Comparison of ENCODE assay signal across 8 cellular contexts in genomic region chr2:100105678-100106054, GRCh38. TPM values are rescaled to one million over a fixed set of nuclear protein-coding genes. Genes with fewer than 3 reads are reported as not detected.
DNase-seq lines count a peak whose midpoint lies in the region; ATAC-seq and TF ChIP-seq lines count a peak whose summit lies in the region.
"Had no signal": no experiment of that assay in that cellular context is flagged by ENCODE, and none has a peak within 500 bp of the region (broad histone marks: within the 10 kb centered on the region; RNA-seq: fewer than 3 reads in every experiment).

No MANE protein-coding gene starts in this region.

- H3K9ac ChIP-seq in H9 (ENCODE audit: extremely low read depth, insufficient read length, low read length), result peak overlapping the region; percentile 19

- H3K9me3 ChIP-seq in H9 (ENCODE audit: control insufficient read depth, low read depth, low read length), result no peaks in the 10 kb centered on the region

- peaks cover 12% of the 10 kb centered on the region for H3K27me3 ChIP-seq in H9 (ENCODE audit: insufficient read depth, low read length)

- no peak overlapping the region for H4K5ac ChIP-seq in H9 (ENCODE audit: insufficient read length, low read depth, low read length)

- ATAC-seq in stimulated activated naive CD8-positive, alpha-beta T cell treated with anti-CD3 and anti-CD28 coated beads, Interleukin-15, amount 100 ng/mL, for 72 hours, result no peak
- no peak for ATAC-seq in GM19351 (IDR thresholded peaks at IDR 0.05; ENCODE audit: unreplicated experiment)

- no peak for TF ChIP-seq CTCF in H9 (conservative IDR thresholded peaks at IDR 0.05)

- peaks cover 9% of the 10 kb centered on the region for H3K23me2 ChIP-seq in H9 (ENCODE audit: insufficient read length, low read depth, low read length, poor library complexity, severe bottlenecking)

- no peak overlapping the region for H2AFZ ChIP-seq in H9 (ENCODE audit: low read length)

- no peaks in the 10 kb centered on the region; a peak in 1 of 7 replicates for H3K36me3 Mint-ChIP-seq in H9 (ENCODE audit: insufficient read depth in 1 of 3, low read depth in 3 of 3)
- no peaks in the 10 kb centered on the region for H3K36me3 Mint-ChIP-seq in activated T-helper 2 cell treated with anti-CD3 and anti-CD28 coated beads, Interferon-gamma antibody, Interleukin-2, Interleukin-4, amounts not matched to agents 10 μg/mL and 5 μg/mL and 100 μg/mL, durations not matched to agents 14 hours and 24 hours and 36 hours (ENCODE audit: low read depth)

- H3K4me3 Mint-ChIP-seq in H9, result peak overlapping the region; percentile 69 to 85
- H3K4me3 Mint-ChIP-seq in activated T-helper 2 cell treated with anti-CD3 and anti-CD28 coated beads, Interferon-gamma antibody, Interleukin-2, Interleukin-4, amounts not matched to agents 10 μg/mL and 5 μg/mL and 100 μg/mL, durations not matched to agents 14 hours and 24 hours and 36 hours (ENCODE audit: low read depth), result peak overlapping the region; percentile 77
- H3K4me3 Mint-ChIP-seq in stimulated activated naive CD8-positive, alpha-beta T cell treated with anti-CD3 and anti-CD28 coated beads, Interleukin-15, amount 100 ng/mL, for 72 hours, result peak overlapping the region; percentile 73 to 79

- H3K27ac ChIP-seq in H9 (ENCODE audit: insufficient read length, low read depth, low read length), result no peak overlapping the region

- H3K27me3 Mint-ChIP-seq in H9 (ENCODE audit: low read depth), result peaks cover 80% of the 10 kb centered on the region
- peaks cover 41% of the 10 kb centered on the region for H3K27me3 Mint-ChIP-seq in activated T-helper 2 cell treated with anti-CD3 and anti-CD28 coated beads, Interferon-gamma antibody, Interleukin-2, Interleukin-4, amounts not matched to agents 10 μg/mL and 5 μg/mL and 100 μg/mL, durations not matched to agents 14 hours and 24 hours and 36 hours (ENCODE audit: low read depth)
- peaks cover 43% of the 10 kb centered on the region for H3K27me3 Mint-ChIP-seq in stimulated activated naive CD8-positive, alpha-beta T cell treated with anti-CD3 and anti-CD28 coated beads, Interleukin-15, amount 100 ng/mL, for 72 hours

- intact Hi-C loops in activated T-helper 2 cell treated with anti-CD3 and anti-CD28 coated beads, Interferon-gamma antibody, Interleukin-2, Interleukin-4, amounts not matched to agents 10 μg/mL and 5 μg/mL and 100 μg/mL, durations not matched to agents 14 hours and 24 hours and 36 hours (cut with micrococcal nuclease), result no loop called here

- no CpG with 5 or more reads among the region's 12 CpGs for WGBS in H9 (ENCODE audit: extremely low coverage, insufficient read length, low lambda C conversion rate)

- no peak overlapping the region for H2BK120ac ChIP-seq in H9 (ENCODE audit: low read depth, low read length, poor library complexity, severe bottlenecking)

- H3K18ac ChIP-seq in H9 (ENCODE audit: insufficient read length, low read depth, low read length), result no peak overlapping the region

- no peaks in the 10 kb centered on the region for H3K79me1 ChIP-seq in H9 (ENCODE audit: insufficient read depth, low read depth, low read length, poor library complexity, severe bottlenecking)

- H3K4me2 ChIP-seq in H9 (ENCODE audit: insufficient read depth, insufficient read length, low read length), result peak overlapping the region; percentile 97

- H3K79me2 ChIP-seq in H9 (ENCODE audit: insufficient read depth, low read length), result no peaks in the 10 kb centered on the region

- H3K9me3 Mint-ChIP-seq in H9, result no peaks in the 10 kb centered on the region; a peak in 1 of 5 replicates
- no peaks in the 10 kb centered on the region for H3K9me3 Mint-ChIP-seq in activated T-helper 2 cell treated with anti-CD3 and anti-CD28 coated beads, Interferon-gamma antibody, Interleukin-2, Interleukin-4, amounts not matched to agents 10 μg/mL and 5 μg/mL and 100 μg/mL, durations not matched to agents 14 hours and 24 hours and 36 hours
- H3K9me3 Mint-ChIP-seq in stimulated activated naive CD8-positive, alpha-beta T cell treated with anti-CD3 and anti-CD28 coated beads, Interleukin-15, amount 100 ng/mL, for 72 hours, result no peaks in the 10 kb centered on the region

- DNase-seq in H9, result peak; percentile 44
- DNase-seq in activated T-helper 2 cell treated with anti-CD3 and anti-CD28 coated beads, Interferon-gamma antibody, Interleukin-2, Interleukin-4, amounts not matched to agents 10 μg/mL and 5 μg/mL and 100 μg/mL, durations not matched to agents 14 hours and 24 hours and 36 hours (ENCODE audit: low spot score), result no peak
- peak; percentile 23 for DNase-seq in iPS-NIHi7 (ENCODE audit: extremely low spot score)
- DNase-seq in stimulated activated naive CD8-positive, alpha-beta T cell treated with anti-CD3 and anti-CD28 coated beads, Interleukin-15, amount 100 ng/mL, for 72 hours, result no peak
- DNase-seq in GOT3 (lab: John Stamatoyannopoulos, UW), result no peak
- DNase-seq in erythroblast (lab: John Stamatoyannopoulos, UW), result no peak
- DNase-seq: NCI-H510A treated with DMSO at 0.1 percent for 48 hours had no signal

- H3K4ac ChIP-seq in H9 (ENCODE audit: low read depth, low read length), result no peak overlapping the region

- H3K4me1 ChIP-seq in H9 (ENCODE audit: insufficient read depth, low read length), result no peaks in the 10 kb centered on the region; the same call in 1 of the 2 replicates

- no peak overlapping the region for H2BK5ac ChIP-seq in H9 (ENCODE audit: insufficient read length, low read length)

- no peak for TF ChIP-seq POLR2A in erythroblast (IDR thresholded peaks at IDR 0.05; ENCODE audit: low read length)

- no peak overlapping the region for H4K91ac ChIP-seq in H9 (ENCODE audit: insufficient read length, low read depth, low read length)

- H2BK12ac ChIP-seq in H9 (ENCODE audit: insufficient read length, low read depth, low read length), result no peak overlapping the region

- peaks cover 16 to 18% of the 10 kb centered on the region in 2 experiments for H3K4me1 Mint-ChIP-seq in H9
- H3K4me1 Mint-ChIP-seq in activated T-helper 2 cell treated with anti-CD3 and anti-CD28 coated beads, Interferon-gamma antibody, Interleukin-2, Interleukin-4, amounts not matched to agents 10 μg/mL and 5 μg/mL and 100 μg/mL, durations not matched to agents 14 hours and 24 hours and 36 hours (ENCODE audit: low read depth), result peaks cover 5% of the 10 kb centered on the region
- peaks cover 8% of the 10 kb centered on the region for H3K4me1 Mint-ChIP-seq in stimulated activated naive CD8-positive, alpha-beta T cell treated with anti-CD3 and anti-CD28 coated beads, Interleukin-15, amount 100 ng/mL, for 72 hours

- H4K20me1 ChIP-seq in H9 (ENCODE audit: control insufficient read depth, insufficient read depth, insufficient read length), result no peaks in the 10 kb centered on the region

- no peak overlapping the region for H3T11ph ChIP-seq in H9 (ENCODE audit: low read length)

- no peak overlapping the region for H3K23ac ChIP-seq in H9 (ENCODE audit: insufficient read length, low read depth, low read length)

- no peak overlapping the region for H2BK20ac ChIP-seq in H9 (ENCODE audit: low read depth, low read length, poor library complexity, severe bottlenecking)

- no peak overlapping the region; a peak in 1 of 7 replicates for H3K27ac Mint-ChIP-seq in H9
- no peak overlapping the region for H3K27ac Mint-ChIP-seq in activated T-helper 2 cell treated with anti-CD3 and anti-CD28 coated beads, Interferon-gamma antibody, Interleukin-2, Interleukin-4, amounts not matched to agents 10 μg/mL and 5 μg/mL and 100 μg/mL, durations not matched to agents 14 hours and 24 hours and 36 hours
- H3K27ac Mint-ChIP-seq in stimulated activated naive CD8-positive, alpha-beta T cell treated with anti-CD3 and anti-CD28 coated beads, Interleukin-15, amount 100 ng/mL, for 72 hours, result no peak overlapping the region

- no peak overlapping the region for H3K14ac ChIP-seq in H9 (ENCODE audit: insufficient read depth, low read length)

- no peak overlapping the region for H2BK15ac ChIP-seq in H9 (ENCODE audit: low read depth, low read length)

- no peak overlapping the region for H4K8ac ChIP-seq in H9 (replicated peaks; ENCODE audit: insufficient read length, low read depth, low read length)

- no peak overlapping the region for H2AK5ac ChIP-seq in H9 (ENCODE audit: insufficient read length, low read length)

- H3K56ac ChIP-seq in H9 (ENCODE audit: insufficient read length, low read depth, low read length), result no peak overlapping the region

RNA-seq across cellular contexts. Expression of gene AFF3, which starts 36.7 kb away (rescaled TPM):
- total RNA-seq in H9 (2021), result 0.15 and 0.22 TPM in 2 replicates
- total RNA-seq in activated T-helper 2 cell treated with anti-CD3 and anti-CD28 coated beads, Interferon-gamma antibody, Interleukin-2, Interleukin-4, amounts not matched to agents 10 μg/mL and 5 μg/mL and 100 μg/mL, durations not matched to agents 14 hours and 24 hours and 36 hours, result 1.4 and 1.7 TPM in 2 replicates

Comparison
In these comparisons a context has a peak if more than half of its experiments do, and no peak if none do; other contexts are left out.
1. DNase-seq: peak in H9 (single experiment) and iPS-NIHi7 (single experiment); none in activated T-helper 2 cell treated with anti-CD3 and anti-CD28 coated beads, Interferon-gamma antibody, Interleukin-2, Interleukin-4, amounts not matched to agents 10 μg/mL and 5 μg/mL and 100 μg/mL, durations not matched to agents 14 hours and 24 hours and 36 hours (single experiment), stimulated activated naive CD8-positive, alpha-beta T cell treated with anti-CD3 and anti-CD28 coated beads, Interleukin-15, amount 100 ng/mL, for 72 hours (0 of 2), GOT3 (single experiment) and erythroblast (0 of 2).
2. Peak in every context shown above with its lines, with median percentiles within 50 percentile points of each other: H3K4me3 Mint-ChIP-seq.